9 cellular contexts compared by ENCODE assay signal in the genomic region with DNA sequence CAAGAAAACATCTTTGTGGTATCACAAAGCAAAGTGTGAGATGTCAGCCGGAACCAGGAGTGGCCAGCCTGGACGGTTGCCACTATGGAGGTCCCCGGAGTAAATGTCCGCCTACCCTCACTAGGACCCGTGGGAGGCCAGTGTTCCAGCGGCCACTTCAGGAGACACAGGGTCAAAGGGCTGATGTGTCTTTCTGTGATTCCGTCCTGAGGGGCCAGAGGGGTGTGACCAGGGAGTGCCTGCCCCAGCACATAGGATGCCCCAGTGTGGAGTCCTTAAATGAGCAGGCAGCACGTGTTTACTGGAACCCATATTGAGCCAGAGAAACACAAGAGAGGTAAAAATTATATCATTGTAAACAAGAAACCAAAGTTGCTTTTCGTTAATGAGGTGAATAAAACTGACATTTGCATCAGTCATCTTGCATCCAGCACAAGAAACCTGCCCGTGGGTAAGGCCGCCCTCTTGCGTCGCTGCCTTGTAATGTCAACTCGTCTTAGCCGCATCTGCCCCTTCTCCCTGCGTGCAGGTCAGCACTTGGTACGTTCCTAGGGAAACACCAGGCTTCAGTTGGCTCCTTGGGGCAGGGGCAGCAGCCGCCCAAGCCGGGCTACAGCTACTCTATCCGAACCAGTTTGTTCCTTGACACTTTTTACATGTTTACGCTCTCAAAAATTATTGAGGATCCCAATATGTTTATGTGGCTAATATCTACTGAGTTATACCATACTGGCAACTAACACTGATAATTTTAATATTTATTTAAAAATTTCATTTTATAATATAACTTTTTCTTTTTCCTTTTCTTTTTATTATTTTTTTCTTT. TPM values are rescaled to one million over a fixed set of nuclear protein-coding genes. Genes with fewer than 3 reads are reported as not detected.
DNase-seq lines count a peak whose midpoint lies in the region; ATAC-seq and TF ChIP-seq lines count a peak whose summit lies in the region.
"Had no signal": no experiment of that assay in that cellular context is flagged by ENCODE, and none has a peak within 500 bp of the region (broad histone marks: within the 10 kb centered on the region; RNA-seq: fewer than 3 reads in every experiment).

No MANE protein-coding gene starts in this region.

- H3K36me3 ChIP-seq in upper lobe of right lung: no peaks in the 10 kb centered on the region

- no peaks in the 10 kb centered on the region for H3K9me3 ChIP-seq in upper lobe of right lung

- peaks cover 3% of the 10 kb centered on the region for H3K4me1 Mint-ChIP-seq in glutamatergic neuron (ENCODE audit: low read depth, unreplicated experiment)

- CTCF ChIA-PET in GM10248 (lab: Yijun Ruan, JAX): interaction anchor here (1.3 to 2.5 kb wide), 5 partner anchors 84 to 143 kb away, joined by 3 to 21 read pairs (median 4); no protein-coding TSS in a partner anchor

- POLR2A ChIA-PET in GM10248 (lab: Yijun Ruan, JAX): no interaction called here

- DNase-seq in GM10248 (ENCODE audit: extremely low spot score) (peak; percentile 86), HFF-Myc (ENCODE audit: extremely low read depth, low read depth) (peak; percentile 67), NAMALWA (ENCODE audit: low spot score) (peak; percentile 86), SK-MEL-5 (ENCODE audit: low read depth, low spot score) (peak; percentile 93), glutamatergic neuron (peak; percentile 89), pons (ENCODE audit: low spot score) (peak; percentile 78), upper lobe of right lung (peak; percentile 92)
- DNase-seq in activated naive CD4-positive, alpha-beta T cell treated with Interleukin-2 at 50 U/mL for 16 hours: peak; percentile 79

- TF ChIP-seq CTCF in GM10248 (IDR thresholded peaks at IDR 0.05; ENCODE audit: control extremely low read depth, extremely low read depth, low read depth, missing control alignments) (peak; percentile 80), HFF-Myc (IDR thresholded peaks at IDR 0.05; ENCODE audit: low read depth, low read length, missing control alignments) (peak; percentile 86), glutamatergic neuron (IDR thresholded peaks at IDR 0.05; ENCODE audit: partially characterized antibody, unreplicated experiment) (peak; percentile 87), upper lobe of right lung (IDR thresholded peaks at IDR 0.05) (peak; percentile 94)

- no peak overlapping the region for H3K27ac ChIP-seq in upper lobe of right lung
- H3K27ac ChIP-seq: skin epidermis had no signal

- peak; percentile 96 for ATAC-seq in upper lobe of right lung

- H3K27ac Mint-ChIP-seq in glutamatergic neuron (ENCODE audit: unreplicated experiment): no peak overlapping the region

- no peak overlapping the region for H3K4me3 Mint-ChIP-seq in glutamatergic neuron (ENCODE audit: unreplicated experiment)

- H3K27me3 Mint-ChIP-seq in glutamatergic neuron (ENCODE audit: unreplicated experiment): peaks cover 2% of the 10 kb centered on the region

- intact Hi-C loops in upper lobe of right lung (cut with DNase I): loop anchor here (10.0 kb wide), 1 partner anchor 83 kb away; a partner anchor contains a TSS

- no peak overlapping the region for H3K4me3 ChIP-seq in HFF-Myc (replicated peaks; ENCODE audit: low read depth, low read length)
- no peak overlapping the region for H3K4me3 ChIP-seq in upper lobe of right lung
- H3K4me3 ChIP-seq: skin epidermis had no signal

- in situ Hi-C loops in SK-MEL-5 (cut with HindIII; ENCODE audit: low pct_unique_long_range_greater_than_20kb, low sequenced_read_pairs): loop anchor here (10.0 kb wide), 1 partner anchor 153 kb away; no protein-coding TSS in a partner anchor

- H3K36me3 Mint-ChIP-seq in glutamatergic neuron (ENCODE audit: unreplicated experiment): no peaks in the 10 kb centered on the region

- H3K27me3 ChIP-seq in upper lobe of right lung: no peaks in the 10 kb centered on the region

- peaks cover 2% of the 10 kb centered on the region for H3K9me3 Mint-ChIP-seq in glutamatergic neuron (ENCODE audit: unreplicated experiment)

- no peaks in the 10 kb centered on the region for H3K4me1 ChIP-seq in upper lobe of right lung

RNA-seq across cellular contexts. Expression of a gene that starts 46.7 kb away (rescaled TPM):
- 105 and 108 TPM in 2 replicates for total RNA-seq in SK-MEL-5 (2014; rRNA removed; shearing (Covaris generic))
- polyA plus RNA-seq in SK-MEL-5 (2015; cell fraction: cytosol; rRNA removed): 226 and 249 TPM in 2 replicates
- polyA plus RNA-seq in SK-MEL-5 (2015; cell fraction: nucleus; rRNA removed): 38.1 and 62.3 TPM in 2 replicates
- total RNA-seq in glutamatergic neuron (ENCODE audit: unreplicated experiment): 147 TPM
- 245 TPM for total RNA-seq in upper lobe of right lung
